In the genomic region with DNA sequence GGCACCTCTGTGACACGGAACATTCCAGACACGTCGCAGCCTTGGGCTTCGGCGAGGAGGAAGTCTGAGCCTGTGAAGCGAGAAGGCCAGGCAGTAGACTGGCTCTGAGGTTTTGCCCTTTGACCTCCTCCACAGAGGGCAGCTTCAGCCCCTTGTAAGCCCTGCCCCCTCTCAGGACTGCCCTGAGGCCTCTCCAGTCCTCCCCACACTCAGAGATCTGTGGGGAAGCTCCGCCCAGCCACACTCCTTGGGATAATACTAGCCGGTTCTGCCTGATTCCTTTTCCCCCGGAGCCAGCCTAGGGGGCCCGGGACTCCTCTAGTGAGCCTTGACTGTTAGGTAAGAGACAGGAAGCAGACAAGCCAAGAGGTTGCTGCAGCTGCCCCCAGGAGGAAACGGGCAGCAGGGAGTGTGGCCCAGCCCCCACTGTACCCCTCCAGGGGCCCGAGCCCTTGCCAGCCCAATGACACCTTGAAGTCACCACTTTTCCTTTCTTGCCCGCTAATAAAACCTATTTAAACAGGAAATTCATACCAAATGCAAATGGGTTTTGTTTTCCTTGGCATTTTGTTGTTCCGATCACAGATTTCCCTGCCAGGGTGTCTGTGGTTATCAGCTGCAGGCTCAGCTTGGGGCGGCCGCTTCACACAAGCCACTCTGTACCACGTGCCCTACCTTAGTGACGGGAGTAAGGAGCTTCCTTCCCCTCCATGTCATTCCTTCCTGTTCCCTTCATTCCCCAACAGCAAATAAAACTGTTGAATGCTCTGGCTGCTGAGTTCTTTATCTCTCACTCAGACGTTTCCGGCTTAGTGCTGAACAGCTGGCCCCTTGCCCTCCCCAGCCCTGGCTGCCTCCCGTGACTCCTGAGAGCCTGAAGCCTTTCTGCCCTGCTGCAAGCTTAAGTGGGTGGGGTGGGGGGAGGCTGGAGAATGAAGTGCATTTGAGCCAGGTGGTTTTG, we compare ENCODE assay signal across 8 cellular contexts.
DNase-seq lines count a peak whose midpoint lies in the region; ATAC-seq and TF ChIP-seq lines count a peak whose summit lies in the region.

No MANE protein-coding gene starts in this region.

- ATAC-seq in GM19328 (IDR thresholded peaks at IDR 0.05; ENCODE audit: unreplicated experiment) (peak; percentile 56), GM18519 (IDR thresholded peaks at IDR 0.05; ENCODE audit: low FRiP score, unreplicated experiment) (no peak)

- intact Hi-C loops in spleen (cut with DNase I; ENCODE audit: low total_unique reads) = no loop called here

- no peaks in the 10 kb centered on the region for H3K36me3 ChIP-seq in spleen

- H3K4me3 ChIP-seq in cardiac fibroblast (replicated peaks in 1 of 2; ENCODE audit: low read depth in 2 of 2, low read length in 2 of 2) = no peak overlapping the region
- H3K4me3 ChIP-seq in spleen = peak overlapping the region in 5 of 8 donors; percentile 6 to 53 (median 25)

- peaks cover 20 to 39% (median 27%) of the 10 kb centered on the region in 6 donors for H3K4me1 ChIP-seq in spleen

- H3K27me3 ChIP-seq in spleen (replicated peaks in 1 of 7) = no peaks in the 10 kb centered on the region

- no peak for TF ChIP-seq POLR2A in spleen (IDR thresholded peaks at IDR 0.05)

- no peaks in the 10 kb centered on the region for H3K9me3 ChIP-seq in spleen

- 4 to 13% (median 8%) methylated on average over 21 of the region's 21 CpGs for WGBS in spleen, 5 donors

- no peak for TF ChIP-seq CTCF in cardiac fibroblast (IDR thresholded peaks at IDR 0.05; ENCODE audit: low read depth, low read length)
- TF ChIP-seq CTCF in spleen (IDR thresholded peaks at IDR 0.05 in 8 of 11, conservative IDR thresholded peaks at IDR 0.05 in 3 of 11) = no peak

- H3K27ac ChIP-seq in spleen = peak overlapping the region; percentile 70 to 88 (median 83)

- DNase-seq in COR-L47 (lab: John Stamatoyannopoulos, UW) (peak; percentile 55), HS-27A (ENCODE audit: low read depth) (peak; percentile 41), OCI-M1 (lab: John Stamatoyannopoulos, UW) (peak; percentile 80), cardiac fibroblast (ENCODE audit: low read depth in 2 of 2) (peak; percentile 83 to 94), islet precursor cell (peak; percentile 100), spleen (peak; percentile 86)

Comparison
In these comparisons a context has a peak if more than half of its experiments do, and no peak if none do; other contexts are left out.
1. DNase-seq: peak in every context shown above with its lines; median percentile 100 in islet precursor cell; 88 in cardiac fibroblast; 86 in spleen; 80 in OCI-M1; 55 in COR-L47; 41 in HS-27A.
2. H3K4me3 ChIP-seq: peak in spleen (5 of 8); none in cardiac fibroblast (0 of 2).